In genomic region chr9:70602364-70603019, GRCh38 we compare ENCODE assay signal across 8 cellular contexts.
DNase-seq lines count a peak whose midpoint lies in the region; ATAC-seq and TF ChIP-seq lines count a peak whose summit lies in the region.

No MANE protein-coding gene starts in this region.

- intact Hi-C loops in Right ventricle myocardium superior (cut with DNase I), result loop anchor here (5.0 kb wide), 1 partner anchor 250 kb away; no protein-coding TSS in a partner anchor

- no peaks in the 10 kb centered on the region for H3K27me3 Mint-ChIP-seq in activated naive CD8-positive, alpha-beta T cell treated with anti-CD3 and anti-CD28 coated beads, Interleukin-2, amount 50 U/mL, for 24 hours

- CTCF ChIA-PET in RWPE1 (lab: Yijun Ruan, JAX), result interaction anchor here (0.5 to 1.6 kb wide), 38 partner anchors 9 to 1236 kb away, joined by 3 to 23 read pairs (median 4); partner anchors contain the start of genes APBA1 and KLF9

- ATAC-seq in GM21717 (IDR thresholded peaks at IDR 0.05; ENCODE audit: unreplicated experiment), result peak; percentile 87
- peak; percentile 74 for ATAC-seq in activated naive CD8-positive, alpha-beta T cell treated with anti-CD3 and anti-CD28 coated beads, Interleukin-2, amount 50 U/mL, for 24 hours
- ATAC-seq in Right ventricle myocardium superior (ENCODE audit: poor library complexity), result peak; percentile 75
- no peak for ATAC-seq in HG02970 (IDR thresholded peaks at IDR 0.05; ENCODE audit: low FRiP score, unreplicated experiment)

- no peak overlapping the region for H3K9ac ChIP-seq in parathyroid adenoma

- H3K36me3 ChIP-seq in parathyroid adenoma (ENCODE audit: control insufficient read depth, insufficient read depth, low read length), result no peaks in the 10 kb centered on the region

- H3K4me1 Mint-ChIP-seq in activated naive CD8-positive, alpha-beta T cell treated with anti-CD3 and anti-CD28 coated beads, Interleukin-2, amount 50 U/mL, for 24 hours, result no peaks in the 10 kb centered on the region

- no peaks in the 10 kb centered on the region for H3K79me2 ChIP-seq in parathyroid adenoma

- no peaks in the 10 kb centered on the region for H3K9me3 Mint-ChIP-seq in activated naive CD8-positive, alpha-beta T cell treated with anti-CD3 and anti-CD28 coated beads, Interleukin-2, amount 50 U/mL, for 24 hours

- H3K9me3 ChIP-seq in parathyroid adenoma (ENCODE audit: control insufficient read depth, low read length), result no peaks in the 10 kb centered on the region

- H3K27me3 ChIP-seq in parathyroid adenoma (ENCODE audit: control insufficient read depth, insufficient read depth, low read length), result no peaks in the 10 kb centered on the region

- peak; percentile 76 for TF ChIP-seq CTCF in LNCAP (IDR thresholded peaks at IDR 0.05)
- TF ChIP-seq CTCF in RWPE1 (conservative IDR thresholded peaks at IDR 0.05; ENCODE audit: low read depth), result peak; percentile 83
- peak; percentile 70 for TF ChIP-seq CTCF in parathyroid adenoma (IDR thresholded peaks at IDR 0.05)

- peaks cover 9% of the 10 kb centered on the region for H3K4me1 ChIP-seq in parathyroid adenoma

- no peak overlapping the region for H3K27ac ChIP-seq in RWPE1
- H3K27ac ChIP-seq in parathyroid adenoma, result peak overlapping the region; percentile 84

- no peak overlapping the region for H3K4me3 Mint-ChIP-seq in activated naive CD8-positive, alpha-beta T cell treated with anti-CD3 and anti-CD28 coated beads, Interleukin-2, amount 50 U/mL, for 24 hours

- no peak overlapping the region for H2AFZ ChIP-seq in parathyroid adenoma

- no peak overlapping the region for H3K4me2 ChIP-seq in parathyroid adenoma (ENCODE audit: low read length)

- no peak overlapping the region for H3K27ac Mint-ChIP-seq in activated naive CD8-positive, alpha-beta T cell treated with anti-CD3 and anti-CD28 coated beads, Interleukin-2, amount 50 U/mL, for 24 hours

- H3K4me3 ChIP-seq in parathyroid adenoma (ENCODE audit: low read depth, low read length), result peak overlapping the region; percentile 38

- DNase-seq in ELR (ENCODE audit: low read depth) (peak; percentile 88), RWPE1 (ENCODE audit: low spot score) (peak; percentile 85), Right ventricle myocardium superior (peak; percentile 51)
- peak; percentile 30 for DNase-seq in activated naive CD8-positive, alpha-beta T cell treated with anti-CD3 and anti-CD28 coated beads, Interleukin-2, amount 50 U/mL, for 24 hours

- no peaks in the 10 kb centered on the region for H3K36me3 Mint-ChIP-seq in activated naive CD8-positive, alpha-beta T cell treated with anti-CD3 and anti-CD28 coated beads, Interleukin-2, amount 50 U/mL, for 24 hours (ENCODE audit: low read depth)

- POLR2A ChIA-PET in RWPE1 (lab: Yijun Ruan, JAX; ENCODE audit: low non-redundant PET), result interaction anchor here (1.7 kb wide), 1 partner anchor 183 kb away, joined by 9 read pairs; no protein-coding TSS in a partner anchor

Comparison
In these comparisons a context has a peak if more than half of its experiments do, and no peak if none do; other contexts are left out.
1. DNase-seq: peak in every context shown above with its lines; median percentile 88 in ELR; 85 in RWPE1; 51 in Right ventricle myocardium superior; 30 in activated naive CD8-positive, alpha-beta T cell treated with anti-CD3 and anti-CD28 coated beads, Interleukin-2, amount 50 U/mL, for 24 hours.